ENCODE assay signal across 26 cellular contexts in genomic region chr10:60124536-60124935, GRCh38.
"Had no signal": no experiment of that assay in that cellular context is flagged by ENCODE, and none has a peak within 500 bp of the region (broad histone marks: within the 10 kb centered on the region; RNA-seq: fewer than 3 reads in every experiment).

No MANE protein-coding gene starts in this region.

- H3K9me3 ChIP-seq: adrenal gland, Peyer's patch, SJCRH30, SK-N-SH had no signal

- H3K4me3 ChIP-seq: adrenal gland, K562, Peyer's patch, SJCRH30 had no signal

- DNase-seq: activated CD4-positive, alpha-beta T cell treated with anti-CD3 and anti-CD28 coated beads for 4 hours; activated CD4-positive, alpha-beta T cell treated with anti-CD3 and anti-CD28 coated beads, Interleukin-2, amount 50 U/mL, for 4 hours; activated CD8-positive, alpha-beta memory T cell treated with anti-CD3 and anti-CD28 coated beads, Interleukin-2, amount 50 U/mL, for 48 hours; activated CD8-positive, alpha-beta T cell treated with anti-CD3 and anti-CD28 coated beads, Interleukin-2, amount 10 ng/mL, durations not matched to agents 7 days and 5 days; activated naive CD4-positive, alpha-beta T cell treated with anti-CD3 and anti-CD28 coated beads, Interleukin-2, amount 50 U/mL, for 16 hours; activated naive CD8-positive, alpha-beta T cell treated with anti-CD3 and anti-CD28 coated beads, Interleukin-2, amount 10 ng/mL, durations not matched to agents 7 days and 5 days; activated T-cell treated with anti-CD3 and anti-CD28 coated beads, Interleukin-2, amount 50 U/mL, for 1 hour; adrenal gland; anterior cingulate cortex; Kasumi-1; NCI-H1048; NCI-H146; NCI-H187 treated with DMSO at 0.1 percent for 48 hours; NCI-H2081 treated with DMSO at 0.1 percent for 48 hours; NCI-H2171; NCI-H2227 treated with DMSO at 0.1 percent for 48 hours; NCI-H446 treated with DMSO at 0.1 percent for 48 hours; NCI-H524 treated with DMSO at 0.1 percent for 48 hours; NCI-H748 treated with DMSO at 0.1 percent for 48 hours; Peyer's patch; Right ventricle myocardium superior; SJCRH30; SK-N-SH; T-helper 1 cell had no signal

- H3K9me2 ChIP-seq: SK-N-SH had no signal

- H3K4me3 Mint-ChIP-seq: activated CD8-positive, alpha-beta T cell treated with anti-CD3 and anti-CD28 coated beads, Interleukin-2, amount 10 ng/mL, durations not matched to agents 7 days and 5 days; activated naive CD8-positive, alpha-beta T cell treated with anti-CD3 and anti-CD28 coated beads, Interleukin-2, amount 10 ng/mL, durations not matched to agents 7 days and 5 days had no signal

- H3K9ac ChIP-seq: SK-N-SH had no signal

- H3K27ac ChIP-seq: adrenal gland, SJCRH30, VCaP had no signal

- H3K27me3 Mint-ChIP-seq: activated naive CD8-positive, alpha-beta T cell treated with anti-CD3 and anti-CD28 coated beads, Interleukin-2, amount 10 ng/mL, durations not matched to agents 7 days and 5 days had no signal

- H3K9me3 Mint-ChIP-seq: activated naive CD8-positive, alpha-beta T cell treated with anti-CD3 and anti-CD28 coated beads, Interleukin-2, amount 10 ng/mL, durations not matched to agents 7 days and 5 days had no signal

- H3K4me1 ChIP-seq: adrenal gland, Peyer's patch, SJCRH30 had no signal

- H3K36me3 ChIP-seq: adrenal gland, SJCRH30 had no signal

- H3K27ac Mint-ChIP-seq: activated CD8-positive, alpha-beta T cell treated with anti-CD3 and anti-CD28 coated beads, Interleukin-2, amount 10 ng/mL, durations not matched to agents 7 days and 5 days; activated naive CD8-positive, alpha-beta T cell treated with anti-CD3 and anti-CD28 coated beads, Interleukin-2, amount 10 ng/mL, durations not matched to agents 7 days and 5 days had no signal

- FAIRE-seq: K562 had no signal

- H3K27me3 ChIP-seq: adrenal gland, Peyer's patch, SJCRH30 had no signal

- H3K36me3 Mint-ChIP-seq: activated naive CD8-positive, alpha-beta T cell treated with anti-CD3 and anti-CD28 coated beads, Interleukin-2, amount 10 ng/mL, durations not matched to agents 7 days and 5 days had no signal

- H3K4me1 Mint-ChIP-seq: activated naive CD8-positive, alpha-beta T cell treated with anti-CD3 and anti-CD28 coated beads, Interleukin-2, amount 10 ng/mL, durations not matched to agents 7 days and 5 days had no signal
